In the genomic region with DNA sequence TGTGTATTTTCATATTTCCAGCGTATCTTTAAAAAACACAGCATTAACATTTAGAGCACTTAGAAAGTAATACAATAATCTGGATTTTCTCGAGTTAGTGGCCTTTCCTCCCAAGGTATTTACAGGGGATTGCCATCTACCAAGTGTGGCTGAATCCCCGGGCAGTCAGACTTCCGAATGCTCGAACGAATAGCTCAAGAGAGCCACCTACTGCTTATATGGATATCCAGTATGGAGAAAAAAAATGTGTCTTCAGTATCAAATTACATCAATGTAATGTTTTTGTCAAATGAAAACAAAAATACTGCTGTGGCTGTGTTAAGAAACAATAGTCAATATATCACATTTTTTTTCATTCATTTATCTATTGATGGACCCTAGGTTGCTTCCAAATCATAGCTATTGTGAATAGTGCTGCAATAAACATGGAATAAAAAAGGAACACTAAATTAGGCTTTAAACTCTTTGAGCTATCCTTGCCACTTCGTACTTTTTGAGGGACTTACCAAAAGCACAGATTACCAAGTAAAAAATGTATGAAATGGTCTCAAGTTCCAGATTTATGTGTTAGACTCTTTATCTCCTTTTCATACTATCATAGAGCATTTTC, we compare ENCODE assay signal across 8 cellular contexts.
A peak's percentile ranks its signal among the peaks of the same experiment; 100 is the strongest.
DNase-seq lines count a peak whose midpoint lies in the region; ATAC-seq, FAIRE-seq and TF ChIP-seq lines count a peak whose summit lies in the region.

No MANE protein-coding gene starts in this region.

- ATAC-seq in left lobe of liver (peak; percentile 69), GM21423 (IDR thresholded peaks at IDR 0.05; ENCODE audit: unreplicated experiment) (no peak), HG03432 (IDR thresholded peaks at IDR 0.05; ENCODE audit: unreplicated experiment) (no peak)

- H3K36me3 Mint-ChIP-seq in MCF 10A (ENCODE audit: insufficient read depth, unreplicated experiment) = no peaks in the 10 kb centered on the region

- POLR2A ChIA-PET in MCF 10A (lab: Yijun Ruan, JAX) = interaction anchor here (0.5 to 1.9 kb wide), 8 partner anchors 14 to 980 kb away, joined by 3 to 14 read pairs (median 3); no protein-coding TSS in a partner anchor

- no peaks in the 10 kb centered on the region for H3K27me3 Mint-ChIP-seq in MCF 10A (ENCODE audit: insufficient read depth, unreplicated experiment)

- peak overlapping the region; percentile 39 for H3K27ac Mint-ChIP-seq in MCF 10A (ENCODE audit: low read depth, unreplicated experiment)

- peak; percentile 57 for TF ChIP-seq CTCF in AG10803 (conservative IDR thresholded peaks at IDR 0.05; ENCODE audit: low read length)
- TF ChIP-seq CTCF in MCF 10A (IDR thresholded peaks at IDR 0.05; ENCODE audit: unreplicated experiment) = peak; percentile 51

- H3K4me1 Mint-ChIP-seq in MCF 10A (ENCODE audit: insufficient read depth, unreplicated experiment) = peaks cover 19% of the 10 kb centered on the region

- no peaks in the 10 kb centered on the region for H3K9me3 Mint-ChIP-seq in MCF 10A (ENCODE audit: unreplicated experiment)

- CTCF ChIA-PET in MCF 10A (lab: Yijun Ruan, JAX) = interaction anchor here (0.6 to 2.8 kb wide), 49 partner anchors 11 to 1135 kb away, joined by 3 to 33 read pairs (median 4); no protein-coding TSS in a partner anchor

- intact Hi-C loops in MCF 10A (cut with micrococcal nuclease) = loop anchor here (1.0 kb wide), 2 partner anchors 678 to 977 kb away; no protein-coding TSS in a partner anchor

- no TSS peak for BruUV-seq in MCF 10A (replicated peaks; lab: Mats Ljungman, UMichigan)

- H3K4me3 ChIP-seq in AG10803 (ENCODE audit: low read length) (no peak overlapping the region), H7 (ENCODE audit: insufficient read depth, low read depth, low read length) (no peak overlapping the region)

- H3K4me3 Mint-ChIP-seq in MCF 10A (ENCODE audit: unreplicated experiment) = no peak overlapping the region

- H3K27me3 ChIP-seq in H7 (ENCODE audit: control insufficient read depth, insufficient read depth, low read length) = no peaks in the 10 kb centered on the region

- peak; percentile 50 for DNase-seq in AG10803 (ENCODE audit: low read depth)
- peak; percentile 34 for DNase-seq in H7
- peak; percentile 78 for DNase-seq in NCI-H510A treated with DMSO at 0.1 percent for 48 hours (lab: John Stamatoyannopoulos, UW)
- DNase-seq in MCF 10A (ENCODE audit: unreplicated experiment) = peak; percentile 74
- no peak for DNase-seq in left lobe of liver (ENCODE audit: low spot score)
- DNase-seq in GM12891 (ENCODE audit: insufficient read length, low spot score) = no peak

- no peak for FAIRE-seq in GM12891 (lab: Jason Lieb, UNC)

- no peak for TF ChIP-seq POLR2A in GM12891 (IDR thresholded peaks at IDR 0.05; ENCODE audit: low read depth, low read length)

- no peaks in the 10 kb centered on the region for H3K36me3 ChIP-seq in H7 (replicated peaks; ENCODE audit: control insufficient read depth, insufficient read depth, low read length)

TF ChIP-seq in GM12891, 5 proteins besides CTCF, POLR2A, EP300 and RAD21:
- TF ChIP-seq SPI1 (IDR thresholded peaks at IDR 0.05; ENCODE audit: low read depth, low read length) (no peak), TAF1 (IDR thresholded peaks at IDR 0.05; ENCODE audit: low read depth, low read length) (no peak), POLR2AphosphoS5 (IDR thresholded peaks at IDR 0.05; ENCODE audit: low read depth, low read length) (no peak), PAX5 (IDR thresholded peaks at IDR 0.05; ENCODE audit: insufficient read depth, low read length, severe bottlenecking) (no peak), POU2F2 (IDR thresholded peaks at IDR 0.05; ENCODE audit: low read depth, low read length) (no peak)

Comparison
In these comparisons a context has a peak if more than half of its experiments do, and no peak if none do; other contexts are left out.
1. DNase-seq: peak in AG10803 (single experiment), H7 (single experiment), NCI-H510A treated with DMSO at 0.1 percent for 48 hours (single experiment) and MCF 10A (single experiment); none in left lobe of liver (single experiment) and GM12891 (single experiment).